Comparison of ENCODE assay signal across 21 cellular contexts in genomic region chr2:179948058-179948457, GRCh38.
"Had no signal": no experiment of that assay in that cellular context is flagged by ENCODE, and none has a peak within 500 bp of the region (broad histone marks: within the 10 kb centered on the region; RNA-seq: fewer than 3 reads in every experiment).

No MANE protein-coding gene starts in this region.

- H3K27me3 Mint-ChIP-seq: dendritic cell treated with granulocyte-macrophage colony-stimulating factor and Interleukin-4, amounts not matched to agents 40 ng/mL and 50 ng/mL, for 4 days; effector memory CD8-positive, alpha-beta T cell; naive thymus-derived CD4-positive, alpha-beta T cell had no signal

- H3K27ac ChIP-seq: epithelial cell of prostate, esophagus muscularis mucosa, gastroesophageal sphincter, neutrophil, right atrium auricular region, tibial artery, upper lobe of left lung, uterus had no signal

- H3K36me3 ChIP-seq: uterus had no signal

- H3K9me3 ChIP-seq: esophagus muscularis mucosa, gastroesophageal sphincter, neutrophil, right atrium auricular region, tibial artery, upper lobe of left lung, uterus had no signal

- H3K4me1 Mint-ChIP-seq: immature natural killer cell, nephron progenitor cell had no signal

- H3K9me3 Mint-ChIP-seq: dendritic cell treated with granulocyte-macrophage colony-stimulating factor and Interleukin-4, amounts not matched to agents 40 ng/mL and 50 ng/mL, for 4 days; effector memory CD8-positive, alpha-beta T cell; immature natural killer cell; naive thymus-derived CD4-positive, alpha-beta T cell; nephron progenitor cell had no signal

- H3K27ac Mint-ChIP-seq: dendritic cell treated with granulocyte-macrophage colony-stimulating factor and Interleukin-4, amounts not matched to agents 40 ng/mL and 50 ng/mL, for 4 days; immature natural killer cell; naive thymus-derived CD4-positive, alpha-beta T cell; nephron progenitor cell had no signal

- H3K4me3 ChIP-seq: esophagus muscularis mucosa, gastroesophageal sphincter, right atrium auricular region, smooth muscle cell, tibial artery, upper lobe of left lung, uterus had no signal

- H3K4me3 Mint-ChIP-seq: dendritic cell treated with granulocyte-macrophage colony-stimulating factor and Interleukin-4, amounts not matched to agents 40 ng/mL and 50 ng/mL, for 4 days; effector memory CD8-positive, alpha-beta T cell; immature natural killer cell; naive thymus-derived CD4-positive, alpha-beta T cell; nephron progenitor cell had no signal

- FAIRE-seq: kidney had no signal

- H3K4me1 ChIP-seq: esophagus muscularis mucosa, gastroesophageal sphincter, right atrium auricular region, tibial artery, upper lobe of left lung, uterus had no signal

- H3K4me2 ChIP-seq: smooth muscle cell had no signal

- ATAC-seq: effector memory CD8-positive, alpha-beta T cell; gastroesophageal sphincter; left cardiac atrium; left ventricle myocardium superior; naive thymus-derived CD4-positive, alpha-beta T cell; stimulated activated naive CD8-positive, alpha-beta T cell treated with anti-CD3 and anti-CD28 coated beads, Interleukin-15, Interleukin-2, amounts not matched to agents 100 U/mL and 50 U/mL, for 24 hours had no signal

- DNase-seq: effector memory CD8-positive, alpha-beta T cell; glutamatergic neuron; immature natural killer cell; kidney; left cardiac atrium; left ventricle myocardium superior; mesendoderm; naive thymus-derived CD4-positive, alpha-beta T cell; nephron progenitor cell; stimulated activated CD4-positive, alpha-beta T cell treated with anti-CD3 and anti-CD28 coated beads, Interleukin-2, amount 100 ng/mL, for 48 hours; stimulated activated naive CD8-positive, alpha-beta T cell treated with anti-CD3 and anti-CD28 coated beads, Interleukin-15, Interleukin-2, amounts not matched to agents 100 U/mL and 50 U/mL, for 24 hours; tibial artery; upper lobe of left lung; uterus had no signal

- H3K27me3 ChIP-seq: esophagus muscularis mucosa, gastroesophageal sphincter, neutrophil, right atrium auricular region, tibial artery, upper lobe of left lung, uterus had no signal
